9 cellular contexts compared by ENCODE assay signal in the genomic region with DNA sequence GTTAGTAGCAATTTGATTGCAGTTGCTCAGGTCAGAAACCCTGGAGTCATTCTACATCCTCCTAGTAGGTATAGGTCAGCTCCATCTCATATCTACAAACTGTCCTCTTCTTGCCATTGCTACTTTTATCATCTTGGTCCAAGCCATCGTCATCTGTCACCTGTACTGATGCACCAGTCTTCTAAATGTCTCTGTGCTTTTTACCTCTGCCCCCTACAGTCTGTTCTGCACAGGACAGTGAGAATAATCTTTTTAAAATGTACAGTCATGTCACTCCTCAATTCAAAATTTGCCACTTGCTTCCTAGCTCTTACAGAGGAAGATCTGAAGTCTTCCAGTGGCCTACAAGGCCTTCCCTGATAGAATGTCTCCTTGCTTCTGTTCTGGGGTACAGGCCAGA. TPM values are rescaled to one million over a fixed set of nuclear protein-coding genes. Genes with fewer than 3 reads are reported as not detected.
A peak's percentile ranks its signal among the peaks of the same experiment; 100 is the strongest.
DNase-seq lines count a peak whose midpoint lies in the region; ATAC-seq and TF ChIP-seq lines count a peak whose summit lies in the region.
"Had no signal": no experiment of that assay in that cellular context is flagged by ENCODE, and none has a peak within 500 bp of the region (broad histone marks: within the 10 kb centered on the region; RNA-seq: fewer than 3 reads in every experiment).

No MANE protein-coding gene starts in this region.

- ATAC-seq in GM19463 (IDR thresholded peaks at IDR 0.05; ENCODE audit: unreplicated experiment): peak; percentile 70
- ATAC-seq in HG03565 (IDR thresholded peaks at IDR 0.05; ENCODE audit: unreplicated experiment): peak; percentile 90
- ATAC-seq in upper lobe of left lung (ENCODE audit: low FRiP score in 2 of 2): no peak
- ATAC-seq in HG03457 (IDR thresholded peaks at IDR 0.05; ENCODE audit: unreplicated experiment): no peak

- H3F3A ChIP-seq in DOHH2 (ENCODE audit: control insufficient read depth, insufficient read depth): no peaks in the 10 kb centered on the region

- H3K4me1 ChIP-seq in DOHH2 (ENCODE audit: control insufficient read depth, low read length) (peaks cover under 1% of the 10 kb centered on the region; the same call in 1 of the 2 replicates), upper lobe of left lung (peaks cover 0 to 5% (median 2%) of the 10 kb centered on the region in 4 donors)

- WGBS in upper lobe of left lung, 2 donors: 95 to 100% methylated on average over 1 of the region's 1 CpG

- peaks cover 19% of the 10 kb centered on the region for H3K79me2 ChIP-seq in DOHH2 (ENCODE audit: control insufficient read depth, low read length)

- TF ChIP-seq CTCF in DOHH2 (IDR thresholded peaks at IDR 0.05; ENCODE audit: low read depth, low read length, poor library complexity, severe bottlenecking): peak; percentile 52
- TF ChIP-seq CTCF in coronary artery (IDR thresholded peaks at IDR 0.05): no peak
- TF ChIP-seq CTCF in upper lobe of left lung (IDR thresholded peaks at IDR 0.05): no peak

- H4K20me1 ChIP-seq in DOHH2 (ENCODE audit: control insufficient read depth, insufficient read depth, low read depth, low read length): no peaks in the 10 kb centered on the region

- no peaks in the 10 kb centered on the region for H3K27me3 ChIP-seq in DOHH2 (ENCODE audit: control insufficient read depth, low read length)
- no peaks in the 10 kb centered on the region for H3K27me3 ChIP-seq in upper lobe of left lung

- DNase-seq in erythroblast (lab: John Stamatoyannopoulos, UW) (peak; percentile 21 to 25), coronary artery (ENCODE audit: low spot score) (no peak), upper lobe of left lung (no peak), NCI-H446 treated with DMSO at 0.1 percent for 48 hours (lab: John Stamatoyannopoulos, UW) (no peak)
- DNase-seq: effector memory CD4-positive, alpha-beta T cell had no signal

- no peak for TF ChIP-seq EP300 in upper lobe of left lung (IDR thresholded peaks at IDR 0.05)

- H3K4me3 ChIP-seq in DOHH2 (ENCODE audit: low read length) (no peak overlapping the region), coronary artery (no peak overlapping the region), upper lobe of left lung (no peak overlapping the region)

- H3K4me2 ChIP-seq in DOHH2 (ENCODE audit: low read length): no peak overlapping the region

- no peaks in the 10 kb centered on the region for H3K9me2 ChIP-seq in DOHH2 (replicated peaks; ENCODE audit: control insufficient read depth, low read length)

- H3K36me3 ChIP-seq in DOHH2 (ENCODE audit: control insufficient read depth, low read length): peaks cover 58% of the 10 kb centered on the region
- H3K36me3 ChIP-seq in upper lobe of left lung: peaks cover 7 to 47% (median 14%) of the 10 kb centered on the region in 4 donors

- H3K27ac ChIP-seq in DOHH2 (ENCODE audit: low read depth, low read length) (no peak overlapping the region), coronary artery (no peak overlapping the region), upper lobe of left lung (no peak overlapping the region)

- H3K9me3 ChIP-seq in DOHH2 (ENCODE audit: control insufficient read depth, insufficient read depth, low read length) (no peaks in the 10 kb centered on the region), upper lobe of left lung (no peaks in the 10 kb centered on the region)

- TF ChIP-seq POLR2A in erythroblast (IDR thresholded peaks at IDR 0.05; ENCODE audit: low read length) (no peak), upper lobe of left lung (IDR thresholded peaks at IDR 0.05) (no peak)

RNA-seq across cellular contexts. Expression of a gene that starts 6.8 kb away (rescaled TPM):
- 10 to 100 TPM; 18.5 to 63.6 (median 49.7) TPM for total RNA-seq in upper lobe of left lung

RNA-seq across cellular contexts. Expression of a gene that starts 52.9 kb away (rescaled TPM):
- total RNA-seq in upper lobe of left lung: 10 to 100 TPM; 44.9 to 81.0 (median 67.2) TPM

Comparison
In these comparisons a context has a peak if more than half of its experiments do, and no peak if none do; other contexts are left out.
1. ATAC-seq: peak in GM19463 (single experiment) and HG03565 (single experiment); none in upper lobe of left lung (0 of 2) and HG03457 (single experiment).
2. DNase-seq: peak in erythroblast (2 of 2); none in coronary artery (single experiment), upper lobe of left lung (0 of 2) and NCI-H446 treated with DMSO at 0.1 percent for 48 hours (single experiment).